9 cellular contexts compared by ENCODE assay signal in the genomic region with DNA sequence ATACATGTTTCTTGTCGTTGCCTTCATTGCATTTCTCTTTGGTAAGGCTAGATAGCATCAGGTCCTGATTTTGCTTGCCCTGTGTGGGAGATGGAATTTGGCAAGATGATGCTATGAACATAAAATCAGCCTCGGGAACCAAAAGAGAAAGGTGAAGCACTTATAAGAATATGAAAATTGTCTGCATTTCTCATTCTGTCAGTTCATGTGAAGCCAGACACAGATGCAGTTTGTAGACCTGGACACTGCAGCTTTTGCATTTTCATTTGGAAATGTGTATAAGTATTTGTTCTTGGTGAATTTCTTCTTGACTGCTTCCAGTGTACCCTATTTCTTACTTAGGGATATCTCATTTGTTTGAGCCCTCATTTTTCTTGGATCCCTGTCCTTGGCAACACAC. TPM values are rescaled to one million over a fixed set of nuclear protein-coding genes. Genes with fewer than 3 reads are reported as not detected.
A peak's percentile ranks its signal among the peaks of the same experiment; 100 is the strongest.
DNase-seq lines count a peak whose midpoint lies in the region; ATAC-seq and TF ChIP-seq lines count a peak whose summit lies in the region.
"Had no signal": no experiment of that assay in that cellular context is flagged by ENCODE, and none has a peak within 500 bp of the region (broad histone marks: within the 10 kb centered on the region; RNA-seq: fewer than 3 reads in every experiment).

No MANE protein-coding gene starts in this region.

- H3K4me1 ChIP-seq in adrenal gland (replicated peaks in 1 of 2) (peaks cover 37 to 57% of the 10 kb centered on the region in 2 donors), left lung (peaks cover 19 to 62% of the 10 kb centered on the region in 2 donors), testis (peaks cover 23% of the 10 kb centered on the region)

- no peaks in the 10 kb centered on the region for H3K9me3 Mint-ChIP-seq in activated CD8-positive, alpha-beta memory T cell treated with anti-CD3 and anti-CD28 coated beads, Interleukin-2, amount 10 ng/mL, durations not matched to agents 7 days and 5 days (ENCODE audit: low read depth)

- intact Hi-C loops in adrenal gland (cut with DNase I) (no loop called here), left lung (cut with DNase I) (no loop called here), testis (cut with DNase I; ENCODE audit: low total_unique reads) (no loop called here)

- H3K9me3 ChIP-seq in adrenal gland (replicated peaks in 1 of 3) (no peaks in the 10 kb centered on the region), left lung (no peaks in the 10 kb centered on the region), testis (no peaks in the 10 kb centered on the region)

- TF ChIP-seq CTCF in adrenal gland (IDR thresholded peaks at IDR 0.05): no peak
- TF ChIP-seq CTCF in left lung (IDR thresholded peaks at IDR 0.05): no peak
- no peak for TF ChIP-seq CTCF in testis (IDR thresholded peaks at IDR 0.05)
- TF ChIP-seq CTCF in GM10248 (IDR thresholded peaks at IDR 0.05; ENCODE audit: control extremely low read depth, extremely low read depth, low read depth, missing control alignments): no peak

- H3K36me3 ChIP-seq in adrenal gland (replicated peaks in 1 of 2): no peaks in the 10 kb centered on the region
- no peaks in the 10 kb centered on the region for H3K36me3 ChIP-seq in left lung
- H3K36me3 ChIP-seq in testis (ENCODE audit: low read depth, missing control alignments): no peaks in the 10 kb centered on the region

- H3K27me3 ChIP-seq in adrenal gland (no peaks in the 10 kb centered on the region), left lung (no peaks in the 10 kb centered on the region), testis (no peaks in the 10 kb centered on the region)

- H3K4me3 Mint-ChIP-seq in activated CD8-positive, alpha-beta memory T cell treated with anti-CD3 and anti-CD28 coated beads, Interleukin-2, amount 10 ng/mL, durations not matched to agents 7 days and 5 days: peak overlapping the region; percentile 91

- WGBS in adrenal gland, 4 donors: 0 to 3% (median 1%) methylated on average over 2 of the region's 2 CpGs
- 0 to 1% methylated on average over 2 of the region's 2 CpGs for WGBS in testis, 2 donors

- H3K4me3 ChIP-seq in adrenal gland (peak overlapping the region in 3 of 4 donors; percentile 57 to 91 (median 85)), left lung (peak overlapping the region; percentile 96 to 100), testis (peak overlapping the region; percentile 96)

- CTCF ChIA-PET in activated CD8-positive, alpha-beta memory T cell treated with anti-CD3 and anti-CD28 coated beads, Interleukin-2, amount 10 ng/mL, durations not matched to agents 7 days and 5 days (lab: Charles Lee): interaction anchor here (2.2 kb wide), 1 partner anchor 22 kb away, joined by 9 read pairs; a partner anchor contains a TSS
- CTCF ChIA-PET in GM10248 (lab: Yijun Ruan, JAX): no interaction called here

- ATAC-seq in activated CD8-positive, alpha-beta memory T cell treated with anti-CD3 and anti-CD28 coated beads, Interleukin-2, amount 10 ng/mL, durations not matched to agents 7 days and 5 days: no peak
- ATAC-seq in left lung (no peak), GM18505 (IDR thresholded peaks at IDR 0.05; ENCODE audit: unreplicated experiment) (no peak)

- POLR2A ChIA-PET in GM10248 (lab: Yijun Ruan, JAX): no interaction called here

- H3K27ac ChIP-seq in adrenal gland (peak overlapping the region in 3 of 5 donors; percentile 95 to 99 (median 96)), left lung (peak overlapping the region in 1 of 2 donors; percentile 100), testis (peak overlapping the region in 1 of 2 donors; percentile 95)

- H3K36me3 Mint-ChIP-seq in activated CD8-positive, alpha-beta memory T cell treated with anti-CD3 and anti-CD28 coated beads, Interleukin-2, amount 10 ng/mL, durations not matched to agents 7 days and 5 days: peaks cover 28% of the 10 kb centered on the region

- H3K27me3 Mint-ChIP-seq in activated CD8-positive, alpha-beta memory T cell treated with anti-CD3 and anti-CD28 coated beads, Interleukin-2, amount 10 ng/mL, durations not matched to agents 7 days and 5 days: no peaks in the 10 kb centered on the region

- peak overlapping the region; percentile 94 for H3K27ac Mint-ChIP-seq in activated CD8-positive, alpha-beta memory T cell treated with anti-CD3 and anti-CD28 coated beads, Interleukin-2, amount 10 ng/mL, durations not matched to agents 7 days and 5 days

- H3K4me1 Mint-ChIP-seq in activated CD8-positive, alpha-beta memory T cell treated with anti-CD3 and anti-CD28 coated beads, Interleukin-2, amount 10 ng/mL, durations not matched to agents 7 days and 5 days: peaks cover 53% of the 10 kb centered on the region

- no peak for TF ChIP-seq POLR2A in adrenal gland (IDR thresholded peaks at IDR 0.05)
- no peak for TF ChIP-seq POLR2A in testis (IDR thresholded peaks at IDR 0.05)
- TF ChIP-seq POLR2A in GM18505 (IDR thresholded peaks at IDR 0.05; ENCODE audit: borderline replicate concordance, extremely low read depth, insufficient read depth, insufficient read length): no peak

- no peak for DNase-seq in activated CD8-positive, alpha-beta memory T cell treated with anti-CD3 and anti-CD28 coated beads, Interleukin-2, amount 10 ng/mL, durations not matched to agents 7 days and 5 days
- DNase-seq in activated CD8-positive, alpha-beta memory T cell treated with anti-CD3 and anti-CD28 coated beads for 24 hours: no peak
- DNase-seq in adrenal gland: no peak
- DNase-seq in left lung: no peak
- DNase-seq in testis: no peak
- DNase-seq in NCI-H1436 (lab: John Stamatoyannopoulos, UW): no peak
- no peak for DNase-seq in GM10248 (ENCODE audit: extremely low spot score)
- DNase-seq: COR-L47 had no signal

RNA-seq across cellular contexts. Expression of a gene that starts 1.3 kb away (rescaled TPM):
- 100 to 1,000 TPM; 198 to 252 TPM for total RNA-seq in activated CD8-positive, alpha-beta memory T cell treated with anti-CD3 and anti-CD28 coated beads, Interleukin-2, amount 10 ng/mL, durations not matched to agents 7 days and 5 days
- total RNA-seq in adrenal gland (100 to 1,000 TPM; 109 to 207 (median 152) TPM), left lung (100 to 1,000 TPM; 188 to 228 TPM), testis (100 to 1,000 TPM; 106 to 127 TPM)
- polyA plus RNA-seq in adrenal gland (100 to 1,000 TPM in 1 of 3 donors, 10 to 100 TPM in 2; 53.1 to 293 (median 74.4) TPM), testis (ENCODE audit: insufficient read depth, low read depth, low replicate concordance) (125 TPM)

RNA-seq across cellular contexts. Expression of a gene that starts 23.0 kb away (rescaled TPM):
- total RNA-seq in activated CD8-positive, alpha-beta memory T cell treated with anti-CD3 and anti-CD28 coated beads, Interleukin-2, amount 10 ng/mL, durations not matched to agents 7 days and 5 days: 100 to 1,000 TPM; 113 to 126 TPM
- 10 to 100 TPM in 5 of 8 donors, 1 to 10 TPM in 3; 2.8 to 31.2 (median 13.1) TPM for total RNA-seq in adrenal gland
- 10 to 100 TPM in 2 of 3 donors, 1 to 10 TPM in 1; 3.9 to 90.3 (median 69.5) TPM for polyA plus RNA-seq in adrenal gland
- total RNA-seq in left lung: 10 to 100 TPM; 41.2 to 41.3 TPM
- total RNA-seq in testis: 10 to 100 TPM; 59.2 to 71.7 TPM
- 27.9 TPM for polyA plus RNA-seq in testis (ENCODE audit: insufficient read depth, low read depth, low replicate concordance)
